In the genomic region with DNA sequence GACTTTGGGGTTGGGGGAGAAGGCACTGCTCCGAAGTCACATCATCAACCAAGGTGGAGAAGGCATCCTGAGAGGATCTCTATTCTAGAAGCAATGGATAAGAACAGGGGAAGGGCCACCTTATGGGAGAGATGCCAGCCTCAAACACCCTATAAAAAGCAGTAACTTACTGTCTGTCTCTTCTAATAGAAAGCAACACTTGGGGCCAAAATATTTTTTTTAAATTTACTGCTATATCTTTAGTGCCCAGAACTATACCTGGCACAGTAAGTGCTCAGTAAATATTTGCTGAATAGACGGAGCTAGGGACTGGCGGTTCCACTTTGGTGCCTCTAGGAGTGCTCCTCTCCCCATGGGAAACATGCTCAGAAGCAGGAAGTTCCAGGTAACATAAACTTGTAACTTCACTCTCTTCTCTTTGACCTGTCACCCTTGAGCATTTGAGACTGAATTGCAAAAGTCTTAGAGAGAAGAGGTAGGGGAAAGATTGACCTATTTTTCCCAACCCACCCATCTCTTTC, we compare ENCODE assay signal across 1 cellular context.
TF ChIP-seq lines count a peak whose summit lies in the region.

No MANE protein-coding gene starts in this region.

TF ChIP-seq in WTC11, 78 proteins besides CTCF, POLR2A, EP300 and RAD21:
- TF ChIP-seq, protein P1, sequence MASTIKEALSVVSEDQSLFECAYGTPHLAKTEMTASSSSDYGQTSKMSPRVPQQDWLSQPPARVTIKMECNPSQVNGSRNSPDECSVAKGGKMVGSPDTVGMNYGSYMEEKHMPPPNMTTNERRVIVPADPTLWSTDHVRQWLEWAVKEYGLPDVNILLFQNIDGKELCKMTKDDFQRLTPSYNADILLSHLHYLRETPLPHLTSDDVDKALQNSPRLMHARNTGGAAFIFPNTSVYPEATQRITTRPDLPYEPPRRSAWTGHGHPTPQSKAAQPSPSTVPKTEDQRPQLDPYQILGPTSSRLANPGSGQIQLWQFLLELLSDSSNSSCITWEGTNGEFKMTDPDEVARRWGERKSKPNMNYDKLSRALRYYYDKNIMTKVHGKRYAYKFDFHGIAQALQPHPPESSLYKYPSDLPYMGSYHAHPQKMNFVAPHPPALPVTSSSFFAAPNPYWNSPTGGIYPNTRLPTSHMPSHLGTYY (CRISPR knock-in tag; IDR thresholded peaks at IDR 0.05) = no peak
- TF ChIP-seq, protein P2, sequence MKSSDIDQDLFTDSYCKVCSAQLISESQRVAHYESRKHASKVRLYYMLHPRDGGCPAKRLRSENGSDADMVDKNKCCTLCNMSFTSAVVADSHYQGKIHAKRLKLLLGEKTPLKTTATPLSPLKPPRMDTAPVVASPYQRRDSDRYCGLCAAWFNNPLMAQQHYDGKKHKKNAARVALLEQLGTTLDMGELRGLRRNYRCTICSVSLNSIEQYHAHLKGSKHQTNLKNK (CRISPR knock-in tag; IDR thresholded peaks at IDR 0.05) = no peak
- TF ChIP-seq, protein P3, sequence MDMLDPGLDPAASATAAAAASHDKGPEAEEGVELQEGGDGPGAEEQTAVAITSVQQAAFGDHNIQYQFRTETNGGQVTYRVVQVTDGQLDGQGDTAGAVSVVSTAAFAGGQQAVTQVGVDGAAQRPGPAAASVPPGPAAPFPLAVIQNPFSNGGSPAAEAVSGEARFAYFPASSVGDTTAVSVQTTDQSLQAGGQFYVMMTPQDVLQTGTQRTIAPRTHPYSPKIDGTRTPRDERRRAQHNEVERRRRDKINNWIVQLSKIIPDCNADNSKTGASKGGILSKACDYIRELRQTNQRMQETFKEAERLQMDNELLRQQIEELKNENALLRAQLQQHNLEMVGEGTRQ (CRISPR knock-in tag; IDR thresholded peaks at IDR 0.05) = no peak
- TF ChIP-seq MXD4 (CRISPR knock-in tag; IDR thresholded peaks at IDR 0.05; ENCODE audit: borderline replicate concordance) = no peak
- TF ChIP-seq, protein P4, sequence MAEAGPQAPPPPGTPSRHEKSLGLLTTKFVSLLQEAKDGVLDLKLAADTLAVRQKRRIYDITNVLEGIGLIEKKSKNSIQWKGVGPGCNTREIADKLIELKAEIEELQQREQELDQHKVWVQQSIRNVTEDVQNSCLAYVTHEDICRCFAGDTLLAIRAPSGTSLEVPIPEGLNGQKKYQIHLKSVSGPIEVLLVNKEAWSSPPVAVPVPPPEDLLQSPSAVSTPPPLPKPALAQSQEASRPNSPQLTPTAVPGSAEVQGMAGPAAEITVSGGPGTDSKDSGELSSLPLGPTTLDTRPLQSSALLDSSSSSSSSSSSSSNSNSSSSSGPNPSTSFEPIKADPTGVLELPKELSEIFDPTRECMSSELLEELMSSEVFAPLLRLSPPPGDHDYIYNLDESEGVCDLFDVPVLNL (CRISPR knock-in tag; IDR thresholded peaks at IDR 0.05; ENCODE audit: borderline replicate concordance, low read depth) = no peak
- TF ChIP-seq, protein P5, sequence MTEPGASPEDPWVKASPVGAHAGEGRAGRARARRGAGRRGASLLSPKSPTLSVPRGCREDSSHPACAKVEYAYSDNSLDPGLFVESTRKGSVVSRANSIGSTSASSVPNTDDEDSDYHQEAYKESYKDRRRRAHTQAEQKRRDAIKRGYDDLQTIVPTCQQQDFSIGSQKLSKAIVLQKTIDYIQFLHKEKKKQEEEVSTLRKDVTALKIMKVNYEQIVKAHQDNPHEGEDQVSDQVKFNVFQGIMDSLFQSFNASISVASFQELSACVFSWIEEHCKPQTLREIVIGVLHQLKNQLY (CRISPR knock-in tag; IDR thresholded peaks at IDR 0.05) = no peak
- no peak for TF ChIP-seq RELA (CRISPR knock-in tag; IDR thresholded peaks at IDR 0.05; ENCODE audit: borderline replicate concordance)
- TF ChIP-seq, protein P6, sequence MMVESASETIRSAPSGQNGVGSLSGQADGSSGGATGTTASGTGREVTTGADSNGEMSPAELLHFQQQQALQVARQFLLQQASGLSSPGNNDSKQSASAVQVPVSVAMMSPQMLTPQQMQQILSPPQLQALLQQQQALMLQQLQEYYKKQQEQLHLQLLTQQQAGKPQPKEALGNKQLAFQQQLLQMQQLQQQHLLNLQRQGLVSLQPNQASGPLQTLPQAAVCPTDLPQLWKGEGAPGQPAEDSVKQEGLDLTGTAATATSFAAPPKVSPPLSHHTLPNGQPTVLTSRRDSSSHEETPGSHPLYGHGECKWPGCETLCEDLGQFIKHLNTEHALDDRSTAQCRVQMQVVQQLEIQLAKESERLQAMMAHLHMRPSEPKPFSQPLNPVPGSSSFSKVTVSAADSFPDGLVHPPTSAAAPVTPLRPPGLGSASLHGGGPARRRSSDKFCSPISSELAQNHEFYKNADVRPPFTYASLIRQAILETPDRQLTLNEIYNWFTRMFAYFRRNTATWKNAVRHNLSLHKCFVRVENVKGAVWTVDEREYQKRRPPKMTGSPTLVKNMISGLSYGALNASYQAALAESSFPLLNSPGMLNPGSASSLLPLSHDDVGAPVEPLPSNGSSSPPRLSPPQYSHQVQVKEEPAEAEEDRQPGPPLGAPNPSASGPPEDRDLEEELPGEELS (CRISPR knock-in tag; IDR thresholded peaks at IDR 0.05) = no peak
- no peak for TF ChIP-seq NR3C1 (CRISPR knock-in tag; conservative IDR thresholded peaks at IDR 0.05; ENCODE audit: low read depth)
- TF ChIP-seq, protein P7, sequence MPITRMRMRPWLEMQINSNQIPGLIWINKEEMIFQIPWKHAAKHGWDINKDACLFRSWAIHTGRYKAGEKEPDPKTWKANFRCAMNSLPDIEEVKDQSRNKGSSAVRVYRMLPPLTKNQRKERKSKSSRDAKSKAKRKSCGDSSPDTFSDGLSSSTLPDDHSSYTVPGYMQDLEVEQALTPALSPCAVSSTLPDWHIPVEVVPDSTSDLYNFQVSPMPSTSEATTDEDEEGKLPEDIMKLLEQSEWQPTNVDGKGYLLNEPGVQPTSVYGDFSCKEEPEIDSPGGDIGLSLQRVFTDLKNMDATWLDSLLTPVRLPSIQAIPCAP (CRISPR knock-in tag; IDR thresholded peaks at IDR 0.05) = no peak
- no peak for TF ChIP-seq TCF7 (CRISPR knock-in tag; IDR thresholded peaks at IDR 0.05; ENCODE audit: low read depth)
- TF ChIP-seq, protein P8, sequence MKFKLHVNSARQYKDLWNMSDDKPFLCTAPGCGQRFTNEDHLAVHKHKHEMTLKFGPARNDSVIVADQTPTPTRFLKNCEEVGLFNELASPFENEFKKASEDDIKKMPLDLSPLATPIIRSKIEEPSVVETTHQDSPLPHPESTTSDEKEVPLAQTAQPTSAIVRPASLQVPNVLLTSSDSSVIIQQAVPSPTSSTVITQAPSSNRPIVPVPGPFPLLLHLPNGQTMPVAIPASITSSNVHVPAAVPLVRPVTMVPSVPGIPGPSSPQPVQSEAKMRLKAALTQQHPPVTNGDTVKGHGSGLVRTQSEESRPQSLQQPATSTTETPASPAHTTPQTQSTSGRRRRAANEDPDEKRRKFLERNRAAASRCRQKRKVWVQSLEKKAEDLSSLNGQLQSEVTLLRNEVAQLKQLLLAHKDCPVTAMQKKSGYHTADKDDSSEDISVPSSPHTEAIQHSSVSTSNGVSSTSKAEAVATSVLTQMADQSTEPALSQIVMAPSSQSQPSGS (CRISPR knock-in tag; IDR thresholded peaks at IDR 0.05; ENCODE audit: borderline replicate concordance, low read depth) = no peak
- TF ChIP-seq TP53 (CRISPR knock-in tag; IDR thresholded peaks at IDR 0.05) = no peak
- no peak for TF ChIP-seq SMAD3 (CRISPR knock-in tag; IDR thresholded peaks at IDR 0.05; ENCODE audit: borderline replicate concordance)
TF ChIP-seq in WTC11: peak in this region for 0.
